ENCODE assay signal across 9 cellular contexts in the genomic region with DNA sequence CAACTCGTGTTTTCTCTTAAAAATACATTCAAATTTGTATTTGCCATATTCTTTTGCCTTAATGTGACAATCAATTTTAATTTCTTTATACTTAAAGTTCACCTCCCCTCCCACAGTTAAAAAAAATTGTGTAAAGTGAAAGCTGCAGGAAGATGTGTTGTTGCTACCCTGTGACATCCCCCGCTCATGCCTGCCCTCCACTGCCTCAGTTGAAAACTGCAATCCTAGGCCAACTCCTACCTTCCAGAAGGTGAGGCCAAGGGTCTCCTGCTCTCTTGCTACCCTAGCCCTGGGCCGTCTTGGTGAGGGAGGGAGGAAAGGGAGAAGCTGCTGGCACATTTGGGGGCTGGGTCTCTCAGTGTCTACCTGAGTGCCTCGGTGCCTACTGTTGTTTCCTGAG. TPM values are rescaled to one million over a fixed set of nuclear protein-coding genes. Genes with fewer than 3 reads are reported as not detected.
A peak's percentile ranks its signal among the peaks of the same experiment; 100 is the strongest.
DNase-seq lines count a peak whose midpoint lies in the region; ATAC-seq and TF ChIP-seq lines count a peak whose summit lies in the region.
"Had no signal": no experiment of that assay in that cellular context is flagged by ENCODE, and none has a peak within 500 bp of the region (broad histone marks: within the 10 kb centered on the region; RNA-seq: fewer than 3 reads in every experiment).

No MANE protein-coding gene starts in this region.

- H3K27me3 ChIP-seq in DND-41 (ENCODE audit: insufficient read depth, low read length, poor library complexity) = no peaks in the 10 kb centered on the region
- no peaks in the 10 kb centered on the region for H3K27me3 ChIP-seq in naive thymus-derived CD4-positive, alpha-beta T cell (ENCODE audit: control insufficient read depth in 2 of 2, insufficient read depth in 2 of 2, low read length in 2 of 2)

- H3K4me1 ChIP-seq in DND-41 (ENCODE audit: insufficient read depth, low read length) (no peaks in the 10 kb centered on the region), OCI-LY7 (ENCODE audit: insufficient read depth, low read length, poor library complexity, severe bottlenecking) (peaks cover 7% of the 10 kb centered on the region)
- H3K4me1 ChIP-seq in naive thymus-derived CD4-positive, alpha-beta T cell (ENCODE audit: control insufficient read depth in 2 of 2, insufficient read depth in 2 of 2, low read length in 2 of 2) = peaks cover 0 to 32% of the 10 kb centered on the region in 2 donors

- no peaks in the 10 kb centered on the region for H3K27me3 Mint-ChIP-seq in naive thymus-derived CD4-positive, alpha-beta T cell

- peak; percentile 47 for DNase-seq in DND-41
- DNase-seq in OCI-LY7 (ENCODE audit: low spot score) = peak; percentile 48
- peak; percentile 27 for DNase-seq in activated T-helper 9 cell treated with anti-CD3 and anti-CD28 coated beads, Interleukin-2, amount 50 U/mL, for 16 hours (ENCODE audit: low read depth)
- peak; percentile 15 to 72 (median 65) for DNase-seq in naive thymus-derived CD4-positive, alpha-beta T cell
- no peak for DNase-seq in pons (ENCODE audit: low spot score)
- no peak for DNase-seq in sciatic nerve (ENCODE audit: low spot score)
- DNase-seq: NCI-H1105 treated with DMSO at 0.1 percent for 48 hours had no signal

- no peaks in the 10 kb centered on the region for H3K79me2 ChIP-seq in DND-41 (ENCODE audit: insufficient read depth, low read length)
- H3K79me2 ChIP-seq in OCI-LY7 (ENCODE audit: insufficient read depth, low read depth, low read length) = no peaks in the 10 kb centered on the region

- H3K27ac ChIP-seq in DND-41 (ENCODE audit: low read length) (0 out of 2 replicates have a peak overlapping the region, but pooled peaks have one; percentile 12), OCI-LY7 (ENCODE audit: low read depth, low read length, poor library complexity, severe bottlenecking) (no peak overlapping the region)
- H3K27ac ChIP-seq in naive thymus-derived CD4-positive, alpha-beta T cell (ENCODE audit: low read depth, low read length) = peak overlapping the region; percentile 49

- no peak overlapping the region for H3K4me2 ChIP-seq in DND-41 (ENCODE audit: insufficient read depth, low read length)
- H3K4me2 ChIP-seq in OCI-LY7 (ENCODE audit: low read length) = peak overlapping the region; percentile 27; the same call in 1 of the 2 replicates

- CTCF ChIA-PET in OCI-LY7 (lab: Charles Lee; ENCODE audit: unreplicated experiment) = interaction anchor here (0.7 kb wide), 1 partner anchor 227 kb away, joined by 3 read pairs; no protein-coding TSS in a partner anchor
- CTCF ChIA-PET in naive thymus-derived CD4-positive, alpha-beta T cell (lab: Charles Lee) = interaction anchor here (0.6 to 13.1 kb wide), 14 partner anchors 11 to 317 kb away, joined by 3 to 224 read pairs (median 5); no protein-coding TSS in a partner anchor

- H2AFZ ChIP-seq in DND-41 (ENCODE audit: low read depth, low read length) (no peak overlapping the region), OCI-LY7 (ENCODE audit: low read length) (no peak overlapping the region)

- intact Hi-C loops in OCI-LY7 (cut with micrococcal nuclease; ENCODE audit: unreplicated experiment) = no loop called here
- intact Hi-C loops in naive thymus-derived CD4-positive, alpha-beta T cell (cut with micrococcal nuclease) = loop anchor here (1.0 to 2.0 kb wide), 6 partner anchors 7 to 157 kb away; partner anchors contain the start of gene CMTM8 (in 2 of the 2)
- intact Hi-C loops in sciatic nerve (cut with DNase I) = no loop called here

- H3K4me3 ChIP-seq in DND-41 (ENCODE audit: low read depth in 1 of 2, low read length in 2 of 2) (no peak overlapping the region), OCI-LY7 (ENCODE audit: low read depth, low read length, poor library complexity, severe bottlenecking) (no peak overlapping the region)
- H3K4me3 ChIP-seq in naive thymus-derived CD4-positive, alpha-beta T cell (ENCODE audit: low read length) = no peak overlapping the region

- no peak for TF ChIP-seq POLR2A in GM18505 (IDR thresholded peaks at IDR 0.05; ENCODE audit: borderline replicate concordance, extremely low read depth, insufficient read depth, insufficient read length)

- TF ChIP-seq CTCF in DND-41 (IDR thresholded peaks at IDR 0.05; ENCODE audit: borderline replicate concordance, extremely low read depth, low read length, poor library complexity, severe bottlenecking) (peak; percentile 71), OCI-LY7 (conservative IDR thresholded peaks at IDR 0.05; ENCODE audit: low read length) (peak; percentile 76)

- ATAC-seq in DND-41 (ENCODE audit: insufficient read depth, low read depth) (peak; percentile 74; the same call in 2 of the 3 replicates), GM18505 (IDR thresholded peaks at IDR 0.05; ENCODE audit: unreplicated experiment) (no peak), GM21717 (IDR thresholded peaks at IDR 0.05; ENCODE audit: unreplicated experiment) (no peak), sciatic nerve (no peak)
- peak; percentile 83 for ATAC-seq in naive thymus-derived CD4-positive, alpha-beta T cell

- peak overlapping the region; percentile 5 to 87 (median 66) for H3K4me3 Mint-ChIP-seq in naive thymus-derived CD4-positive, alpha-beta T cell

- H3K9ac ChIP-seq in DND-41 (ENCODE audit: low read depth, low read length) = no peak overlapping the region

- H3K36me3 ChIP-seq in DND-41 (ENCODE audit: insufficient read depth, low read length) (no peaks in the 10 kb centered on the region), OCI-LY7 (ENCODE audit: insufficient read depth, low read length) (no peaks in the 10 kb centered on the region)
- H3K36me3 ChIP-seq in naive thymus-derived CD4-positive, alpha-beta T cell (ENCODE audit: control insufficient read depth in 2 of 3, insufficient read depth in 3 of 3, low read length in 3 of 3) = no peaks in the 10 kb centered on the region

- peaks cover 39 to 67% (median 60%) of the 10 kb centered on the region in 7 donors for H3K4me1 Mint-ChIP-seq in naive thymus-derived CD4-positive, alpha-beta T cell

- POLR2A ChIA-PET in OCI-LY7 (lab: Charles Lee) = interaction anchor here (1.0 to 1.1 kb wide), 2 partner anchors 9 kb away, joined by 3 read pairs; no protein-coding TSS in a partner anchor
- POLR2A ChIA-PET in naive thymus-derived CD4-positive, alpha-beta T cell (lab: Charles Lee) = interaction anchor here (0.6 to 3.6 kb wide), 8 partner anchors 12 to 96 kb away, joined by 3 to 20 read pairs (median 4); partner anchors contain the start of gene CMTM8

- BruUV-seq in OCI-LY7 (replicated peaks; lab: Mats Ljungman, UMichigan) = no TSS peak

- H3K27ac Mint-ChIP-seq in naive thymus-derived CD4-positive, alpha-beta T cell = peak overlapping the region; percentile 78 to 96 (median 92)

- H3K9me3 ChIP-seq in DND-41 (ENCODE audit: insufficient read depth, low read length, severe bottlenecking) (no peaks in the 10 kb centered on the region), OCI-LY7 (ENCODE audit: low read length) (no peaks in the 10 kb centered on the region)
- no peaks in the 10 kb centered on the region for H3K9me3 ChIP-seq in naive thymus-derived CD4-positive, alpha-beta T cell (ENCODE audit: control insufficient read depth in 2 of 3, low read length in 3 of 3)

- peaks cover 0 to 7% (median 3%) of the 10 kb centered on the region in 5 donors for H3K36me3 Mint-ChIP-seq in naive thymus-derived CD4-positive, alpha-beta T cell

- no peaks in the 10 kb centered on the region for H3K9me2 ChIP-seq in OCI-LY7 (ENCODE audit: insufficient read depth, low read length)

- H4K20me1 ChIP-seq in DND-41 (ENCODE audit: insufficient read depth, low read length) (no peaks in the 10 kb centered on the region), OCI-LY7 (ENCODE audit: insufficient read depth, low read length) (no peaks in the 10 kb centered on the region)

- H3K9me3 Mint-ChIP-seq in naive thymus-derived CD4-positive, alpha-beta T cell = peaks cover 0 to 3% (median 0%) of the 10 kb centered on the region in 11 donors

RNA-seq across cellular contexts. Expression of gene CMTM7, which starts 57.0 kb away (rescaled TPM):
- total RNA-seq in OCI-LY7 (2014; rRNA removed; shearing (Covaris generic)) = 13.2 and 16.0 TPM in 2 replicates
- total RNA-seq in OCI-LY7 (2022) (19.0 TPM in 2 replicates), sciatic nerve (19.5 TPM)
- total RNA-seq in naive thymus-derived CD4-positive, alpha-beta T cell = 10 to 100 TPM; 38.6 to 60.1 (median 49.5) TPM
- polyA plus RNA-seq in naive thymus-derived CD4-positive, alpha-beta T cell = 100 to 1,000 TPM in 1 of 2 donors, 10 to 100 TPM in 1; 87.7 to 157 TPM

Comparison
In these comparisons a context has a peak if more than half of its experiments do, and no peak if none do; other contexts are left out.
1. ATAC-seq: peak in DND-41 (single experiment) and naive thymus-derived CD4-positive, alpha-beta T cell (single experiment); none in GM18505 (single experiment), GM21717 (single experiment) and sciatic nerve (single experiment).
2. DNase-seq: peak in DND-41 (single experiment), OCI-LY7 (single experiment), activated T-helper 9 cell treated with anti-CD3 and anti-CD28 coated beads, Interleukin-2, amount 50 U/mL, for 16 hours (single experiment) and naive thymus-derived CD4-positive, alpha-beta T cell (9 of 9); none in pons (single experiment) and sciatic nerve (single experiment).
3. intact Hi-C loops: an anchor here in naive thymus-derived CD4-positive, alpha-beta T cell (1.0 to 2.0 kb wide); none called in OCI-LY7 and sciatic nerve.